In genomic region chr14:74018029-74018703, GRCh38 we compare ENCODE assay signal across 8 cellular contexts. TPM values are rescaled to one million over a fixed set of nuclear protein-coding genes. Genes with fewer than 3 reads are reported as not detected.
A peak's percentile ranks its signal among the peaks of the same experiment; 100 is the strongest.
DNase-seq lines count a peak whose midpoint lies in the region; ATAC-seq and TF ChIP-seq lines count a peak whose summit lies in the region.

No MANE protein-coding gene starts in this region.

- peak overlapping the region; percentile 96 for H3K4me3 ChIP-seq in BE2C (ENCODE audit: low read depth, low read length)
- peak overlapping the region; percentile 83 to 95 for H3K4me3 ChIP-seq in cardiac fibroblast (replicated peaks in 1 of 2; ENCODE audit: low read depth in 2 of 2, low read length in 2 of 2)

- intact Hi-C loops in left colon (cut with DNase I, micrococcal nuclease) = no loop called here

- no peaks in the 10 kb centered on the region for H3K36me3 ChIP-seq in BE2C

- no peaks in the 10 kb centered on the region; the same call in 1 of the 2 replicates for H3K9me3 ChIP-seq in BE2C

- no peaks in the 10 kb centered on the region for H3K4me1 ChIP-seq in BE2C

- no peak for TF ChIP-seq CTCF in BE2C (IDR thresholded peaks at IDR 0.05; ENCODE audit: low read depth, low read length)
- no peak for TF ChIP-seq CTCF in cardiac fibroblast (IDR thresholded peaks at IDR 0.05; ENCODE audit: low read depth, low read length)

- ATAC-seq in GM19395 (IDR thresholded peaks at IDR 0.05; ENCODE audit: unreplicated experiment) (peak; percentile 23), left colon (peak; percentile 31)

- DNase-seq in BE2C (no peak), NCI-H460 (ENCODE audit: extremely low read depth, low read depth) (peak; percentile 20), cardiac fibroblast (ENCODE audit: low read depth in 2 of 2) (peak in 1 of 2 donors; percentile 68), left colon (no peak), stromal cell of bone marrow (ENCODE audit: low read depth) (peak; percentile 58), occipital lobe (lab: John Stamatoyannopoulos, UW) (no peak), NCI-H2107 (lab: John Stamatoyannopoulos, UW) (no peak)

- no peaks in the 10 kb centered on the region for H3K27me3 ChIP-seq in BE2C

RNA-seq across cellular contexts. Expression of gene ENTPD5, which starts 0.9 kb away (rescaled TPM):
- polyA plus RNA-seq in BE2C (2012; ENCODE audit: insufficient read depth, insufficient read length, low read depth) = 8.3 TPM
- total RNA-seq in NCI-H460 (2014; rRNA removed; shearing (Covaris generic)) = 12.6 and 13.8 TPM in 2 replicates
- 12.6 and 13.0 TPM in 2 replicates for polyA plus RNA-seq in NCI-H460 (2014; cell fraction: nucleus; rRNA removed)
- total RNA-seq in left colon (100 to 1,000 TPM; 201 to 203 TPM), occipital lobe (6.4 TPM)

RNA-seq across cellular contexts. Expression of gene BBOF1, which starts 1.0 kb away (rescaled TPM):
- 0.59 TPM for polyA plus RNA-seq in BE2C (2012; ENCODE audit: insufficient read depth, insufficient read length, low read depth)
- 1.7 and 2.8 TPM in 2 replicates for total RNA-seq in NCI-H460 (2014; rRNA removed; shearing (Covaris generic))
- polyA plus RNA-seq in NCI-H460 (2014; cell fraction: nucleus; rRNA removed) = 1.5 and 2.0 TPM in 2 replicates
- total RNA-seq in left colon (1 to 10 TPM; 3.1 to 4.5 TPM), occipital lobe (8.9 TPM)

Comparison
In these comparisons a context has a peak if more than half of its experiments do, and no peak if none do; other contexts are left out.
1. DNase-seq: peak in NCI-H460 (single experiment) and stromal cell of bone marrow (single experiment); none in BE2C (single experiment), left colon (0 of 2), occipital lobe (single experiment) and NCI-H2107 (single experiment).
2. RNA of gene ENTPD5, which starts 0.9 kb away (total RNA-seq): 201 to 203 TPM in left colon; 12.6 to 13.8 TPM in NCI-H460 and 6.4 TPM in occipital lobe (single experiment); every median in the first group is over 10 times any median in the second.